6 cellular contexts compared by ENCODE assay signal in the genomic region with DNA sequence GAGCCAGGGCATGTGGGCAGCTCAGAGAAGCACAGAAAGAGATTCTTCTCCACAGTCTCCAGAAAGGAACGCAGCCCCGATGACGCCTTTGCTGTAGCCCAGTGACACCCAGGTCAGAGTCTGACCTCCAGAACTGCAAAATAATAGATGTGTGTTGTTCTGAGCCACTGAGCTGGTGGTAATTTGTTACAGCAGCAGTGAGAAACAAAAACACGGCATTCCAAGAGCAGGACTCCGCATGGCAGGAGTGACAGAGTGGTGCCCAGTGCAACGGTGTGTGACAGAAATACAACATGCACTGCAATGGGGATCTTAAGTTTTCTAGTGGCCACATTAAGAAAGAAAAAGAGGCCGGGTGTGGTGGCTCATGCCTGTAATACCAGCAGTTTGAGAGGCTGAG. TPM values are rescaled to one million over a fixed set of nuclear protein-coding genes. Genes with fewer than 3 reads are reported as not detected.
"Had no signal": no experiment of that assay in that cellular context is flagged by ENCODE, and none has a peak within 500 bp of the region (broad histone marks: within the 10 kb centered on the region; RNA-seq: fewer than 3 reads in every experiment).

No MANE protein-coding gene starts in this region.

RNA-seq across cellular contexts. Expression of gene GPAT2, which starts 18.7 kb away (rescaled TPM):
- total RNA-seq: LHCN-M2, MCF 10A, NCI-H460, OCI-LY7, RPMI7951, SJSA1 had no signal
